Comparison of ENCODE assay signal across 32 cellular contexts in the genomic region with DNA sequence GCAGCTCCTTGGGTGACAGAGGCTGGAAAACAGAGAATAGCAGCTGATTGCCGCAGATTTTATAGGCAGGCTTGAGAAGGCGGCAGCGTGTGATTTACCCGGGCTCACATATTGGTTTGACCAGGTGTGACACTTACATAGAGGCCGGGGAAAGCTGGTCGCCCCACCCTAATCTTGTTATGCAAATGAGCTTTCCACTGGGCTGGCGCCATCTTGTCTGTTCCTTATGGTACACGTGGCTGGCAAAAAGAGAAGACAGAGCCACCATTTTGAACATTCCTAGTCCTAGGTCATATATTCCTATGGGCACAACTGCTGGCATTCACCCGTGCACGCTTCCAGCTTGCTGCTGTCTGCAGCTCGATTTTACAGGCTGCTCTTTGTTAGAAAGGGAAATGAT. TPM values are rescaled to one million over a fixed set of nuclear protein-coding genes. Genes with fewer than 3 reads are reported as not detected.
"Had no signal": no experiment of that assay in that cellular context is flagged by ENCODE, and none has a peak within 500 bp of the region (broad histone marks: within the 10 kb centered on the region; RNA-seq: fewer than 3 reads in every experiment).

No MANE protein-coding gene starts in this region.

- H3K4me3 Mint-ChIP-seq: activated naive CD8-positive, alpha-beta T cell; activated T-helper 17 cell treated with anti-CD3 and anti-CD28 coated beads, Interleukin-2, amount 50 U/mL, for 72 hours; mesothelial cell of epicardium; naive thymus-derived CD8-positive, alpha-beta T cell; neural progenitor cell; T-helper 2 cell treated with Interferon-gamma antibody and Interleukin-4, amounts not matched to agents 5 μg/mL and 100 μg/mL, for 36 hours had no signal

- H3K4me2 ChIP-seq: neural progenitor cell had no signal

- DNase-seq: activated CD4-positive, alpha-beta T cell treated with anti-CD3 and anti-CD28 coated beads for 1 hour; activated T-cell treated with anti-CD3 and anti-CD28 coated beads, Interleukin-2, amount 50 U/mL, for 1 hour; adrenal gland; brain microvascular endothelial cell; caudate nucleus; dermis blood vessel endothelial cell; effector memory CD4-positive, alpha-beta T cell; foreskin melanocyte; immature natural killer cell; naive thymus-derived CD8-positive, alpha-beta T cell; pancreas; psoas muscle; stimulated activated CD4-positive, alpha-beta T cell treated with anti-CD3 and anti-CD28 coated beads, Interleukin-12 subunit alpha, Interleukin-12 subunit beta, amount 100 ng/mL, for 4 hours; stimulated activated CD4-positive, alpha-beta T cell treated with anti-CD3 and anti-CD28 coated beads, Interleukin-4, amount 100 ng/mL, for 4 hours; stimulated activated naive CD8-positive, alpha-beta T cell treated with anti-CD3 and anti-CD28 coated beads, Interleukin-15, Interleukin-2, amounts not matched to agents 100 U/mL and 50 U/mL, for 24 hours; upper lobe of right lung; WERI-Rb-1 had no signal

- H3K36me3 Mint-ChIP-seq: activated naive CD8-positive, alpha-beta T cell; immature natural killer cell; naive thymus-derived CD8-positive, alpha-beta T cell; neural progenitor cell had no signal

- H3K27me3 ChIP-seq: adrenal gland, ascending aorta, brain microvascular endothelial cell, neural progenitor cell, pancreas, right atrium auricular region, thyroid gland, upper lobe of right lung had no signal

- H3K9ac ChIP-seq: neural progenitor cell had no signal

- H3K9me3 ChIP-seq: adrenal gland, ascending aorta, pancreas, psoas muscle, right atrium auricular region, thyroid gland, upper lobe of right lung had no signal

- ATAC-seq: activated T-helper 17 cell treated with anti-CD3 and anti-CD28 coated beads, Interleukin-2, amount 50 U/mL, for 72 hours; esophagus mucosa; left lobe of liver; naive thymus-derived CD8-positive, alpha-beta T cell; pancreas; psoas muscle; stimulated activated naive CD8-positive, alpha-beta T cell treated with anti-CD3 and anti-CD28 coated beads, Interleukin-15, Interleukin-2, amounts not matched to agents 100 U/mL and 50 U/mL, for 24 hours; upper lobe of right lung had no signal

- FAIRE-seq: endothelial cell of umbilical vein, pancreas, TTC549 had no signal

- H3K4me1 ChIP-seq: adrenal gland, ascending aorta, neural progenitor cell, pancreas, psoas muscle, right atrium auricular region, thyroid gland, upper lobe of right lung had no signal

- H3K27ac Mint-ChIP-seq: activated naive CD8-positive, alpha-beta T cell; activated T-helper 17 cell treated with anti-CD3 and anti-CD28 coated beads, Interleukin-2, amount 50 U/mL, for 72 hours; immature natural killer cell; mesothelial cell of epicardium; naive thymus-derived CD8-positive, alpha-beta T cell; neural progenitor cell; T-helper 2 cell treated with Interferon-gamma antibody and Interleukin-4, amounts not matched to agents 5 μg/mL and 100 μg/mL, for 36 hours had no signal

- H3K27me3 Mint-ChIP-seq: activated naive CD8-positive, alpha-beta T cell; activated T-helper 17 cell treated with anti-CD3 and anti-CD28 coated beads, Interleukin-2, amount 50 U/mL, for 72 hours; naive thymus-derived CD8-positive, alpha-beta T cell had no signal

- H3K27ac ChIP-seq: adrenal gland, ascending aorta, brain microvascular endothelial cell, neural progenitor cell, pancreas, psoas muscle, right atrium auricular region, thyroid gland, upper lobe of right lung, WERI-Rb-1 had no signal

- H3K4me3 ChIP-seq: adrenal gland, ascending aorta, lung, neural progenitor cell, pancreas, psoas muscle, right atrium auricular region, thyroid gland, upper lobe of right lung had no signal

- H3K36me3 ChIP-seq: adrenal gland, ascending aorta, brain microvascular endothelial cell, neural progenitor cell, pancreas, right atrium auricular region, thyroid gland, upper lobe of right lung, WERI-Rb-1 had no signal

- H3K4me1 Mint-ChIP-seq: activated T-helper 17 cell treated with anti-CD3 and anti-CD28 coated beads, Interleukin-2, amount 50 U/mL, for 72 hours; immature natural killer cell; mesothelial cell of epicardium; naive thymus-derived CD8-positive, alpha-beta T cell; neural progenitor cell had no signal

- H2AFZ ChIP-seq: neural progenitor cell had no signal

- H3K9me3 Mint-ChIP-seq: activated T-helper 17 cell treated with anti-CD3 and anti-CD28 coated beads, Interleukin-2, amount 50 U/mL, for 72 hours; immature natural killer cell; naive thymus-derived CD8-positive, alpha-beta T cell; T-helper 2 cell treated with Interferon-gamma antibody and Interleukin-4, amounts not matched to agents 5 μg/mL and 100 μg/mL, for 36 hours had no signal

RNA-seq across cellular contexts. Expression of gene SPZ1, which starts 11.3 kb away (rescaled TPM):
- total RNA-seq: activated T-helper 17 cell treated with anti-CD3 and anti-CD28 coated beads, Interleukin-2, amount 50 U/mL, for 72 hours; adrenal gland; ascending aorta; dermis blood vessel endothelial cell; endothelial cell of umbilical vein; esophagus mucosa; kidney epithelial cell; left lobe of liver; lung; mesothelial cell of epicardium; naive thymus-derived CD8-positive, alpha-beta T cell; pancreas; psoas muscle; right atrium auricular region; subcutaneous adipose tissue; thyroid gland; upper lobe of right lung had no signal
- polyA plus RNA-seq: adrenal gland; endothelial cell of umbilical vein; immature natural killer cell; lung; naive thymus-derived CD8-positive, alpha-beta T cell; pancreas; psoas muscle had no signal
